In the genomic region with DNA sequence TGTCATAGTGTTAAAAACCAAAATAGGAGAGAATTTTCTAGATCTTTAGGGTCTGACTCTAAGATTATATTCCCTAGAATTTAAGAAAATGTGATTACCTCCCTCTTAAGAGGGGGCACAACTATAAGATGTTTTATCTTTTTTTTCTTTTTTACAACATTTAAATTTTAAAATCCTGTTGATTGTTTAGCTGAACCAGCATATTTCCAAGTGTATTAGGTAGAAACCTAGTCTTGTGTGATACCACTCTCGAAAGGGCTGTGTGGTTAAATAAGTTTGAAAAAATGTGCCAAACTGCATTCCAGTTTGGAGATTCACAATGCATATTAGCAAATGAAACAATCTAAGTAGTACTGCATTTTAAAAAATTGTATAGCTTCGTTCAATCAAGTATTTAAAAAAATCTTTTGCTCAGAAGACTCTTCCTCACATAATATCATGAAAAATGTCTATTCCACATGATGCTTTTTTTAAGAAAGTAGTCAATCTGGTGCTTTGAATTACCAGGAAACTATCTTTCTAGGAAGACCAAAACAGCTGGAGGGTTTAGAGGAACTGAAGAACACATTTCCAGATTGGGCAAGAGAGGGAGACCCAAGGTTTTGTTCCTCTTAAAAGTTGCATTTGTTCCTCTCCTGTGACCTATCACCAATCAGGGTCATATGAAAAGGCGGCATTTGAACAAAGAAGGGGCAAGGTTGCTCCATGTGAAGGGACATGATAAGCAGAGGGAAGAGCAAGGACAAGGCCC, we compare ENCODE assay signal across 16 cellular contexts.
A peak's percentile ranks its signal among the peaks of the same experiment; 100 is the strongest.
DNase-seq lines count a peak whose midpoint lies in the region; ATAC-seq, FAIRE-seq and TF ChIP-seq lines count a peak whose summit lies in the region.
"Had no signal": no experiment of that assay in that cellular context is flagged by ENCODE, and none has a peak within 500 bp of the region (broad histone marks: within the 10 kb centered on the region; RNA-seq: fewer than 3 reads in every experiment).

No MANE protein-coding gene starts in this region.

- peak; percentile 23 for ATAC-seq in Right ventricle myocardium inferior
- no peak for ATAC-seq in activated naive CD8-positive, alpha-beta T cell treated with anti-CD3 and anti-CD28 coated beads, Interleukin-2, amount 50 U/mL, for 24 hours
- ATAC-seq in stimulated activated naive CD8-positive, alpha-beta T cell treated with anti-CD3 and anti-CD28 coated beads, Interleukin-15, amount 100 ng/mL, for 72 hours: no peak
- no peak for ATAC-seq in GM21717 (IDR thresholded peaks at IDR 0.05; ENCODE audit: unreplicated experiment)
- ATAC-seq: mucosa of descending colon had no signal

- H3K4me1 Mint-ChIP-seq in activated naive CD8-positive, alpha-beta T cell treated with anti-CD3 and anti-CD28 coated beads, Interleukin-2, amount 50 U/mL, for 24 hours: peaks cover 51% of the 10 kb centered on the region
- peaks cover 76% of the 10 kb centered on the region for H3K4me1 Mint-ChIP-seq in stimulated activated naive CD8-positive, alpha-beta T cell treated with anti-CD3 and anti-CD28 coated beads, Interleukin-15, amount 100 ng/mL, for 72 hours

- intact Hi-C loops in Right ventricle myocardium inferior (cut with DNase I): no loop called here
- intact Hi-C loops in kidney (cut with DNase I): no loop called here

- no peak overlapping the region for H3K9ac ChIP-seq in kidney (ENCODE audit: low read length in 2 of 2)

- H3K4me1 ChIP-seq in right atrium auricular region (no peaks in the 10 kb centered on the region), kidney (ENCODE audit: control insufficient read depth in 1 of 2, insufficient read depth in 1 of 2, low read depth in 1 of 2, low read length in 2 of 2) (no peaks in the 10 kb centered on the region)
- H3K4me1 ChIP-seq: testis had no signal

- no peak for FAIRE-seq in kidney (lab: Jason Lieb, UNC)
- FAIRE-seq: endothelial cell of umbilical vein had no signal

- H3K27me3 ChIP-seq in right atrium auricular region: no peaks in the 10 kb centered on the region
- H3K27me3 ChIP-seq: testis had no signal

- DNase-seq in Right ventricle myocardium inferior (ENCODE audit: missing footprints): no peak
- no peak for DNase-seq in right atrium auricular region (ENCODE audit: low spot score)
- peak; percentile 21 to 75 for DNase-seq in NOMO-1 (lab: John Stamatoyannopoulos, UW; ENCODE audit: unreplicated experiment in 2 of 2)
- DNase-seq in activated naive CD8-positive, alpha-beta T cell treated with anti-CD3 and anti-CD28 coated beads, Interleukin-2, amount 50 U/mL, for 24 hours: no peak
- no peak for DNase-seq in stimulated activated naive CD8-positive, alpha-beta T cell treated with anti-CD3 and anti-CD28 coated beads, Interleukin-15, amount 100 ng/mL, for 72 hours
- no peak for DNase-seq in hippocampal formation (lab: John Stamatoyannopoulos, UW)
- DNase-seq in kidney: no peak
- DNase-seq: activated CD4-positive, alpha-beta T cell treated with anti-CD3 and anti-CD28 coated beads for 1 hour; DMS53; mucosa of descending colon; NCI-H1092; NCI-H2171 treated with DMSO at 0.1 percent for 48 hours; testis had no signal

- H3K4me3 ChIP-seq in right atrium auricular region (no peak overlapping the region), kidney (ENCODE audit: low read length in 2 of 2) (no peak overlapping the region)
- H3K4me3 ChIP-seq: mucosa of descending colon, testis had no signal

- H3K36me3 Mint-ChIP-seq in activated naive CD8-positive, alpha-beta T cell treated with anti-CD3 and anti-CD28 coated beads, Interleukin-2, amount 50 U/mL, for 24 hours (ENCODE audit: low read depth): no peaks in the 10 kb centered on the region

- H3K27ac ChIP-seq in right atrium auricular region: no peak overlapping the region
- no peak overlapping the region for H3K27ac ChIP-seq in kidney (ENCODE audit: low read depth in 2 of 2, low read length in 2 of 2)
- H3K27ac ChIP-seq: testis had no signal

- peak overlapping the region; percentile 2 for H3K27ac Mint-ChIP-seq in activated naive CD8-positive, alpha-beta T cell treated with anti-CD3 and anti-CD28 coated beads, Interleukin-2, amount 50 U/mL, for 24 hours
- H3K27ac Mint-ChIP-seq in stimulated activated naive CD8-positive, alpha-beta T cell treated with anti-CD3 and anti-CD28 coated beads, Interleukin-15, amount 100 ng/mL, for 72 hours: peak overlapping the region; percentile 22 to 91

- no peak for TF ChIP-seq CTCF in right atrium auricular region (IDR thresholded peaks at IDR 0.05)
- no peak for TF ChIP-seq CTCF in kidney (IDR thresholded peaks at IDR 0.05; ENCODE audit: borderline replicate concordance, extremely low read depth, insufficient read depth)

- H3K9me3 Mint-ChIP-seq in activated naive CD8-positive, alpha-beta T cell treated with anti-CD3 and anti-CD28 coated beads, Interleukin-2, amount 50 U/mL, for 24 hours: no peaks in the 10 kb centered on the region
- peaks cover 0 to 18% of the 10 kb centered on the region in 2 donors for H3K9me3 Mint-ChIP-seq in stimulated activated naive CD8-positive, alpha-beta T cell treated with anti-CD3 and anti-CD28 coated beads, Interleukin-15, amount 100 ng/mL, for 72 hours
- H3K9me3 Mint-ChIP-seq: central memory CD8-positive, alpha-beta T cell had no signal

- H3K36me3 ChIP-seq in right atrium auricular region (no peaks in the 10 kb centered on the region), kidney (ENCODE audit: control insufficient read depth in 1 of 2, insufficient read depth in 2 of 2, low read length in 2 of 2) (no peaks in the 10 kb centered on the region)

- H3K27me3 Mint-ChIP-seq in activated naive CD8-positive, alpha-beta T cell treated with anti-CD3 and anti-CD28 coated beads, Interleukin-2, amount 50 U/mL, for 24 hours: no peaks in the 10 kb centered on the region
- H3K27me3 Mint-ChIP-seq in stimulated activated naive CD8-positive, alpha-beta T cell treated with anti-CD3 and anti-CD28 coated beads, Interleukin-15, amount 100 ng/mL, for 72 hours: no peaks in the 10 kb centered on the region
- H3K27me3 Mint-ChIP-seq: central memory CD8-positive, alpha-beta T cell had no signal

- no peak overlapping the region for H3K4me3 Mint-ChIP-seq in activated naive CD8-positive, alpha-beta T cell treated with anti-CD3 and anti-CD28 coated beads, Interleukin-2, amount 50 U/mL, for 24 hours
- peak overlapping the region; percentile 0 to 70 for H3K4me3 Mint-ChIP-seq in stimulated activated naive CD8-positive, alpha-beta T cell treated with anti-CD3 and anti-CD28 coated beads, Interleukin-15, amount 100 ng/mL, for 72 hours
- H3K4me3 Mint-ChIP-seq: central memory CD8-positive, alpha-beta T cell had no signal

- H3K9me3 ChIP-seq in right atrium auricular region (no peaks in the 10 kb centered on the region), kidney (ENCODE audit: control insufficient read depth in 1 of 2, low read length in 2 of 2) (no peaks in the 10 kb centered on the region)
- H3K9me3 ChIP-seq: mucosa of descending colon, testis had no signal

Comparison
In these comparisons a context has a peak if more than half of its experiments do, and no peak if none do; other contexts are left out.
1. DNase-seq: peak in NOMO-1 (2 of 2); none in Right ventricle myocardium inferior (single experiment), right atrium auricular region (single experiment), activated naive CD8-positive, alpha-beta T cell treated with anti-CD3 and anti-CD28 coated beads, Interleukin-2, amount 50 U/mL, for 24 hours (single experiment), stimulated activated naive CD8-positive, alpha-beta T cell treated with anti-CD3 and anti-CD28 coated beads, Interleukin-15, amount 100 ng/mL, for 72 hours (0 of 2), hippocampal formation (0 of 2) and kidney (single experiment).